Comparison of ENCODE assay signal across 1 cellular context in genomic region chr16:27409958-27410357, GRCh38. TPM values are rescaled to one million over a fixed set of nuclear protein-coding genes. Genes with fewer than 3 reads are reported as not detected.
"Had no signal": no experiment of that assay in that cellular context is flagged by ENCODE, and none has a peak within 500 bp of the region (broad histone marks: within the 10 kb centered on the region; RNA-seq: fewer than 3 reads in every experiment).

No MANE protein-coding gene starts in this region.

RNA-seq across cellular contexts. Expression of gene IL21R, which starts 8.0 kb away (rescaled TPM):
- total RNA-seq: bronchial epithelial cell had no signal
